1 cellular context compared by ENCODE assay signal in genomic region chr22:42189761-42190160, GRCh38.
TF ChIP-seq lines count a peak whose summit lies in the region.

No MANE protein-coding gene starts in this region.

TF ChIP-seq in SK-N-SH treated with all-trans-retinoic acid at 6 μM for 48 hours, 23 proteins besides CTCF, POLR2A, EP300 and RAD21 (continued from another document):
- TF ChIP-seq TSHZ2 (CRISPR knock-in tag; IDR thresholded peaks at IDR 0.05) (no peak), ARNTL (CRISPR knock-in tag; IDR thresholded peaks at IDR 0.05; ENCODE audit: borderline replicate concordance, low read depth) (no peak), BACH2 (CRISPR knock-in tag; IDR thresholded peaks at IDR 0.05; ENCODE audit: borderline replicate concordance) (no peak), PPARA (CRISPR knock-in tag; IDR thresholded peaks at IDR 0.05; ENCODE audit: borderline replicate concordance) (no peak)
